In the genomic region with DNA sequence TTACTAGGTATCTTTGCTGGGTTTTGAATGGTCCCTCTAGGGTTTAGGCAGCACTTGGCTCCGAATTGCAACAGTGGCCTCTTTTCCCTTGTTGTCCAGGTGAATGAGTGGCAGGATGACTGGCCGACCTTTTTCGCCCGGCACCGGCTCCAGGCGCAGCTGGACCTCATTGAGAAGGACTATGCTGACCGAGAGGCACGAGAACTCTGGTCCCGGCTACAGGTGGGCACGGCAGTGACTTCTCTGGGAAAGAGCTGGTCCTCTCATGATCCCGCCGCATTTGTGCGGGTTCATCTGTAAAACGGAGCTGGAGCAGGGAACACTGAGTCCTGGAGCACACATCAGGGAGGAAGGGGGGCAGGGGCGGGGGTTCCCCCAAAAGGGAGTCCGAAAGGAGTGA, we compare ENCODE assay signal across 1 cellular context.
A peak's percentile ranks its signal among the peaks of the same experiment; 100 is the strongest.
TF ChIP-seq lines count a peak whose summit lies in the region.

No MANE protein-coding gene starts in this region.

TF ChIP-seq in HepG2, 621 proteins besides CTCF, POLR2A, EP300 and RAD21:
- TF ChIP-seq ZNF746 (CRISPR knock-in tag; IDR thresholded peaks at IDR 0.05) = no peak
- no peak for TF ChIP-seq ZNF777 (CRISPR knock-in tag; IDR thresholded peaks at IDR 0.05)
- no peak for TF ChIP-seq SMC3 (IDR thresholded peaks at IDR 0.05; ENCODE audit: low read length)
- peak; percentile 21 for TF ChIP-seq AGO2 (optimal IDR thresholded peaks at IDR 0.05; ENCODE audit: low read depth, low read length)
- TF ChIP-seq KLF11 (CRISPR knock-in tag; IDR thresholded peaks at IDR 0.05) = no peak
